16 cellular contexts compared by ENCODE assay signal in genomic region chr20:63548542-63548941, GRCh38. TPM values are rescaled to one million over a fixed set of nuclear protein-coding genes. Genes with fewer than 3 reads are reported as not detected.
DNase-seq lines count a peak whose midpoint lies in the region; ATAC-seq, FAIRE-seq and TF ChIP-seq lines count a peak whose summit lies in the region.
"Had no signal": no experiment of that assay in that cellular context is flagged by ENCODE, and none has a peak within 500 bp of the region (broad histone marks: within the 10 kb centered on the region; RNA-seq: fewer than 3 reads in every experiment).

No MANE protein-coding gene starts in this region.

- peaks cover 28 to 62% of the 10 kb centered on the region in 2 experiments for H3K27me3 ChIP-seq in HepG2 (ENCODE audit: control insufficient read depth in 1 of 2, insufficient read depth in 2 of 2, low read length in 2 of 2)
- H3K27me3 ChIP-seq in right lobe of liver = no peaks in the 10 kb centered on the region
- H3K27me3 ChIP-seq: MG63 had no signal

- DNase-seq in HepG2 (ENCODE audit: low spot score) (no peak), right lobe of liver (no peak), MV-4-11 (lab: John Stamatoyannopoulos, UW) (no peak)
- DNase-seq: C1 segment of cervical spinal cord, EL, NCI-H1105, NCI-H1694 treated with DMSO at 0.1 percent for 48 hours, NCI-H345, NCI-H526 treated with DMSO at 0.1 percent for 48 hours, OCI-M1 had no signal

- H3K9me3 ChIP-seq in HepG2 (ENCODE audit: low read length) (no peaks in the 10 kb centered on the region), right lobe of liver (no peaks in the 10 kb centered on the region)
- H3K9me3 ChIP-seq: MG63 had no signal

- H3K4me2 ChIP-seq in HepG2 (ENCODE audit: low read depth, low read length) = no peak overlapping the region

- TF ChIP-seq POLR2A in HepG2 (IDR thresholded peaks at IDR 0.05; ENCODE audit: insufficient read depth in 1 of 2, low read depth in 2 of 2, low read length in 2 of 2) = no peak
- no peak for TF ChIP-seq POLR2A in right lobe of liver (IDR thresholded peaks at IDR 0.05)

- H3K27ac ChIP-seq in HepG2 (ENCODE audit: extremely low read length, insufficient read depth, low read length) = no peak overlapping the region
- H3K27ac ChIP-seq in right lobe of liver = no peak overlapping the region
- H3K27ac ChIP-seq: 22Rv1, HL-60 had no signal

- POLR2A ChIA-PET in HepG2 (lab: Yijun Ruan, JAX) = no interaction called here

- CTCF ChIA-PET in HepG2 (lab: Yijun Ruan, JAX; ENCODE audit: low intra/inter-chr PET ratio, low total read pairs) = no interaction called here

- H2AFZ ChIP-seq in HepG2 (ENCODE audit: low read length) = no peak overlapping the region

- BruUV-seq in HepG2 (replicated peaks; lab: Mats Ljungman, UMichigan) = no TSS peak

- 35% methylated on average over 11 of the region's 11 CpGs for WGBS in HepG2 (ENCODE audit: low lambda C conversion rate)
- WGBS in right lobe of liver (ENCODE audit: insufficient coverage, low coverage, low lambda C conversion rate, missing lambda C conversion rate) = 29% methylated on average over 6 of the region's 11 CpGs

- FAIRE-seq in HepG2 (lab: Jason Lieb, UNC) = no peak

- in situ Hi-C loops in HepG2 (cut with HindIII; ENCODE audit: extremely low pct_ligation_motif_present, low pct_unique_long_range_greater_than_20kb) = no loop called here

- no peaks in the 10 kb centered on the region for H3K79me2 ChIP-seq in HepG2 (ENCODE audit: insufficient read depth, low read length)

- H3K4me1 ChIP-seq in HepG2 (ENCODE audit: insufficient read depth, low read length) = peaks cover 26% of the 10 kb centered on the region
- no peaks in the 10 kb centered on the region for H3K4me1 ChIP-seq in right lobe of liver

- H3K9ac ChIP-seq in HepG2 (ENCODE audit: insufficient read depth, low read depth, low read length) = no peak overlapping the region

- H4K20me1 ChIP-seq in HepG2 (ENCODE audit: insufficient read depth, low read length) = no peaks in the 10 kb centered on the region; the same call in 1 of the 2 replicates

- TF ChIP-seq EP300 in HepG2 (IDR thresholded peaks at IDR 0.05; ENCODE audit: low read depth in 2 of 2, low read length in 2 of 2) (no peak), HepG2 (CRISPR knock-in tag; IDR thresholded peaks at IDR 0.05; ENCODE audit: borderline replicate concordance) (no peak)

- TF ChIP-seq RAD21 in HepG2 (CRISPR knock-in tag; IDR thresholded peaks at IDR 0.05) = no peak

- intact Hi-C loops in HepG2 (cut with micrococcal nuclease; ENCODE audit: unreplicated experiment) = no loop called here
- intact Hi-C loops in right lobe of liver (cut with DNase I) = loop anchor here in 1 of 2 donors (10.0 kb wide), 1 partner anchor 426 kb away; the partner anchor contains the start of gene SAMD10

- TF ChIP-seq CTCF in HepG2 (CRISPR knock-in tag; IDR thresholded peaks at IDR 0.05) (no peak), right lobe of liver (IDR thresholded peaks at IDR 0.05) (no peak)

- no peak for ATAC-seq in HepG2
- no peak for ATAC-seq in right lobe of liver
- ATAC-seq in HG03442 (IDR thresholded peaks at IDR 0.05; ENCODE audit: unreplicated experiment) = no peak

- H3K4me3 ChIP-seq in HepG2 (replicated peaks in 1 of 3; ENCODE audit: insufficient read depth in 1 of 3, low read depth in 2 of 3, low read length in 3 of 3) (no peak overlapping the region), right lobe of liver (no peak overlapping the region)
- H3K4me3 ChIP-seq: MG63 had no signal

- no peaks in the 10 kb centered on the region for H3K36me3 ChIP-seq in HepG2 (replicated peaks in 1 of 2; ENCODE audit: control insufficient read depth in 1 of 2, insufficient read depth in 2 of 2, low read length in 2 of 2)
- H3K36me3 ChIP-seq in right lobe of liver = no peaks in the 10 kb centered on the region
- H3K36me3 ChIP-seq: MG63 had no signal

RNA-seq across cellular contexts. Expression of gene SRMS, which starts 1.0 kb away (rescaled TPM):
- not detected in 2 replicates for total RNA-seq in HepG2 (2016; rRNA removed; fragmentation: Illumina TruSeq; extraction: Trizol)
- not detected in 2 replicates for total RNA-seq in HepG2 (2016; cell fraction: cytosol; rRNA removed; fragmentation: Illumina TruSeq; extraction: Trizol; ENCODE audit: low read depth)
- not detected in 2 replicates for total RNA-seq in HepG2 (2016; cell fraction: insoluble cytoplasmic fraction; rRNA removed; fragmentation: Illumina TruSeq; extraction: Trizol)
- total RNA-seq in HepG2 (2016; cell fraction: membrane; rRNA removed; fragmentation: Illumina TruSeq; extraction: Trizol) = not detected in 2 replicates
- total RNA-seq in HepG2 (2016; cell fraction: nucleus; rRNA removed; fragmentation: Illumina TruSeq; extraction: Trizol) = not detected in 2 replicates
- polyA plus RNA-seq in HepG2 (2011; rRNA removed) = 0.09 TPM in 1 of 2 replicates, not detected in the other
- not detected in 2 replicates for polyA plus RNA-seq in HepG2 (2011; cell fraction: cytosol; rRNA removed)
- 0.10 and 0.37 TPM in 2 replicates for polyA plus RNA-seq in HepG2 (2011; cell fraction: nucleus; rRNA removed)
- 0.17 TPM in 1 of 2 replicates, not detected in the other for polyA plus RNA-seq in HepG2 (2012)
- not detected in 2 replicates for polyA plus RNA-seq in HepG2 (2016; cell fraction: cytosol; fragmentation: Illumina TruSeq; extraction: Trizol; ENCODE audit: low read depth)
- polyA plus RNA-seq in HepG2 (2016; cell fraction: insoluble cytoplasmic fraction; fragmentation: Illumina TruSeq; extraction: Trizol; ENCODE audit: low read depth) = not detected in 2 replicates
- polyA plus RNA-seq in HepG2 (2016; cell fraction: membrane; fragmentation: Illumina TruSeq; extraction: Trizol; ENCODE audit: low read depth) = not detected in 2 replicates
- not detected in 2 replicates for polyA plus RNA-seq in HepG2 (2016; cell fraction: nucleus; fragmentation: Illumina TruSeq; extraction: Trizol; ENCODE audit: insufficient read depth, low read depth)
- polyA minus RNA-seq in HepG2 (2011; rRNA and poly(A)+ RNA removed; ENCODE audit: low replicate concordance) = 0.28 TPM in 1 of 2 replicates, not detected in the other
- polyA minus RNA-seq in HepG2 (2011; cell fraction: cytosol; rRNA and poly(A)+ RNA removed) = not detected in 2 replicates
- not detected in 2 replicates for polyA minus RNA-seq in HepG2 (2011; cell fraction: nucleus; rRNA and poly(A)+ RNA removed)
- total RNA-seq in right lobe of liver = not detected
- total RNA-seq: H4, SK-MEL-5 had no signal

RNA-seq across cellular contexts. Expression of gene FNDC11, which starts 5.4 kb away (rescaled TPM):
- total RNA-seq in HepG2 (2016; rRNA removed; fragmentation: Illumina TruSeq; extraction: Trizol) (not detected in 2 replicates), right lobe of liver (not detected)
- total RNA-seq in HepG2 (2016; cell fraction: cytosol; rRNA removed; fragmentation: Illumina TruSeq; extraction: Trizol; ENCODE audit: low read depth) = not detected in 2 replicates
- not detected in 2 replicates for total RNA-seq in HepG2 (2016; cell fraction: insoluble cytoplasmic fraction; rRNA removed; fragmentation: Illumina TruSeq; extraction: Trizol)
- not detected in 2 replicates for total RNA-seq in HepG2 (2016; cell fraction: membrane; rRNA removed; fragmentation: Illumina TruSeq; extraction: Trizol)
- not detected in 2 replicates for total RNA-seq in HepG2 (2016; cell fraction: nucleus; rRNA removed; fragmentation: Illumina TruSeq; extraction: Trizol)
- 0.07 and 0.13 TPM in 2 replicates for polyA plus RNA-seq in HepG2 (2011; rRNA removed)
- 0.19 and 0.23 TPM in 2 replicates for polyA plus RNA-seq in HepG2 (2011; cell fraction: cytosol; rRNA removed)
- polyA plus RNA-seq in HepG2 (2011; cell fraction: nucleus; rRNA removed) = 0.45 and 0.48 TPM in 2 replicates
- polyA plus RNA-seq in HepG2 (2012) = 0.05 TPM in 1 of 2 replicates, not detected in the other
- not detected in 2 replicates for polyA plus RNA-seq in HepG2 (2016; cell fraction: cytosol; fragmentation: Illumina TruSeq; extraction: Trizol; ENCODE audit: low read depth)
- polyA plus RNA-seq in HepG2 (2016; cell fraction: insoluble cytoplasmic fraction; fragmentation: Illumina TruSeq; extraction: Trizol; ENCODE audit: low read depth) = not detected in 2 replicates
- polyA plus RNA-seq in HepG2 (2016; cell fraction: membrane; fragmentation: Illumina TruSeq; extraction: Trizol; ENCODE audit: low read depth) = not detected in 2 replicates
- not detected in 2 replicates for polyA plus RNA-seq in HepG2 (2016; cell fraction: nucleus; fragmentation: Illumina TruSeq; extraction: Trizol; ENCODE audit: insufficient read depth, low read depth)
- 0.10 and 0.84 TPM in 2 replicates for polyA minus RNA-seq in HepG2 (2011; rRNA and poly(A)+ RNA removed; ENCODE audit: low replicate concordance)
- not detected in 2 replicates for polyA minus RNA-seq in HepG2 (2011; cell fraction: cytosol; rRNA and poly(A)+ RNA removed)
- not detected in 2 replicates for polyA minus RNA-seq in HepG2 (2011; cell fraction: nucleus; rRNA and poly(A)+ RNA removed)
- total RNA-seq: H4, SK-MEL-5 had no signal

RNA-seq across cellular contexts. Expression of gene PTK6, which starts 11.4 kb away (rescaled TPM):
- total RNA-seq in HepG2 (2016; rRNA removed; fragmentation: Illumina TruSeq; extraction: Trizol) = not detected in 2 replicates
- not detected in 2 replicates for total RNA-seq in HepG2 (2016; cell fraction: cytosol; rRNA removed; fragmentation: Illumina TruSeq; extraction: Trizol; ENCODE audit: low read depth)
- not detected in 2 replicates for total RNA-seq in HepG2 (2016; cell fraction: insoluble cytoplasmic fraction; rRNA removed; fragmentation: Illumina TruSeq; extraction: Trizol)
- total RNA-seq in HepG2 (2016; cell fraction: membrane; rRNA removed; fragmentation: Illumina TruSeq; extraction: Trizol) = not detected in 2 replicates
- total RNA-seq in HepG2 (2016; cell fraction: nucleus; rRNA removed; fragmentation: Illumina TruSeq; extraction: Trizol) = not detected in 2 replicates
- 0.07 and 0.08 TPM in 2 replicates for polyA plus RNA-seq in HepG2 (2011; rRNA removed)
- 0.05 and 0.08 TPM in 2 replicates for polyA plus RNA-seq in HepG2 (2011; cell fraction: cytosol; rRNA removed)
- polyA plus RNA-seq in HepG2 (2011; cell fraction: nucleus; rRNA removed) = 0.27 and 0.42 TPM in 2 replicates
- polyA plus RNA-seq in HepG2 (2012) = 0.09 and 0.11 TPM in 2 replicates
- not detected in 2 replicates for polyA plus RNA-seq in HepG2 (2016; cell fraction: cytosol; fragmentation: Illumina TruSeq; extraction: Trizol; ENCODE audit: low read depth)
- not detected in 2 replicates for polyA plus RNA-seq in HepG2 (2016; cell fraction: insoluble cytoplasmic fraction; fragmentation: Illumina TruSeq; extraction: Trizol; ENCODE audit: low read depth)
- not detected in 2 replicates for polyA plus RNA-seq in HepG2 (2016; cell fraction: membrane; fragmentation: Illumina TruSeq; extraction: Trizol; ENCODE audit: low read depth)
- polyA plus RNA-seq in HepG2 (2016; cell fraction: nucleus; fragmentation: Illumina TruSeq; extraction: Trizol; ENCODE audit: insufficient read depth, low read depth) = not detected in 2 replicates
- 0.18 and 9.4 TPM in 2 replicates for polyA minus RNA-seq in HepG2 (2011; rRNA and poly(A)+ RNA removed; ENCODE audit: low replicate concordance)
- not detected in 2 replicates for polyA minus RNA-seq in HepG2 (2011; cell fraction: cytosol; rRNA and poly(A)+ RNA removed)
- polyA minus RNA-seq in HepG2 (2011; cell fraction: nucleus; rRNA and poly(A)+ RNA removed) = 0.12 and 0.13 TPM in 2 replicates
- total RNA-seq in right lobe of liver = 10 to 100 TPM in 1 of 6 experiments, 1 to 10 TPM in 3, under 1 TPM in 2; 0.78 to 11.0 (median 3.6) TPM
- total RNA-seq: H4, SK-MEL-5 had no signal

RNA-seq across cellular contexts. Expression of gene HELZ2, which starts 25.5 kb away (rescaled TPM):
- 8.4 and 10.1 TPM in 2 replicates for total RNA-seq in HepG2 (2016; rRNA removed; fragmentation: Illumina TruSeq; extraction: Trizol)
- 1.7 and 2.1 TPM in 2 replicates for total RNA-seq in HepG2 (2016; cell fraction: cytosol; rRNA removed; fragmentation: Illumina TruSeq; extraction: Trizol; ENCODE audit: low read depth)
- 6.8 and 10.0 TPM in 2 replicates for total RNA-seq in HepG2 (2016; cell fraction: insoluble cytoplasmic fraction; rRNA removed; fragmentation: Illumina TruSeq; extraction: Trizol)
- total RNA-seq in HepG2 (2016; cell fraction: membrane; rRNA removed; fragmentation: Illumina TruSeq; extraction: Trizol) = 2.8 and 4.3 TPM in 2 replicates
- 12.8 and 18.4 TPM in 2 replicates for total RNA-seq in HepG2 (2016; cell fraction: nucleus; rRNA removed; fragmentation: Illumina TruSeq; extraction: Trizol)
- 9.6 and 16.1 TPM in 2 replicates for polyA plus RNA-seq in HepG2 (2011; rRNA removed)
- 4.5 and 6.0 TPM in 2 replicates for polyA plus RNA-seq in HepG2 (2011; cell fraction: cytosol; rRNA removed)
- 39.6 and 48.2 TPM in 2 replicates for polyA plus RNA-seq in HepG2 (2011; cell fraction: nucleus; rRNA removed)
- 12.3 and 14.4 TPM in 2 replicates for polyA plus RNA-seq in HepG2 (2012)
- 0.26 and 0.46 TPM in 2 replicates for polyA plus RNA-seq in HepG2 (2016; cell fraction: cytosol; fragmentation: Illumina TruSeq; extraction: Trizol; ENCODE audit: low read depth)
- 5.2 and 6.9 TPM in 2 replicates for polyA plus RNA-seq in HepG2 (2016; cell fraction: insoluble cytoplasmic fraction; fragmentation: Illumina TruSeq; extraction: Trizol; ENCODE audit: low read depth)
- polyA plus RNA-seq in HepG2 (2016; cell fraction: membrane; fragmentation: Illumina TruSeq; extraction: Trizol; ENCODE audit: low read depth) = 0.43 and 0.84 TPM in 2 replicates
- 17.4 and 18.8 TPM in 2 replicates for polyA plus RNA-seq in HepG2 (2016; cell fraction: nucleus; fragmentation: Illumina TruSeq; extraction: Trizol; ENCODE audit: insufficient read depth, low read depth)
- polyA minus RNA-seq in HepG2 (2011; rRNA and poly(A)+ RNA removed; ENCODE audit: low replicate concordance) = 33.2 and 74.9 TPM in 2 replicates
- 41.7 and 42.0 TPM in 2 replicates for polyA minus RNA-seq in HepG2 (2011; cell fraction: cytosol; rRNA and poly(A)+ RNA removed)
- polyA minus RNA-seq in HepG2 (2011; cell fraction: nucleus; rRNA and poly(A)+ RNA removed) = 35.3 and 47.0 TPM in 2 replicates
- 10 to 100 TPM; 14.8 to 30.3 (median 24.1) TPM for total RNA-seq in right lobe of liver

RNA-seq across cellular contexts. Expression of gene PPDPF, which starts 28.0 kb away (rescaled TPM):
- total RNA-seq in HepG2 (2016; rRNA removed; fragmentation: Illumina TruSeq; extraction: Trizol) (6.0 and 7.0 TPM in 2 replicates), right lobe of liver (10 to 100 TPM; 50.2 to 99.4 (median 76.7) TPM)
- total RNA-seq in HepG2 (2016; cell fraction: cytosol; rRNA removed; fragmentation: Illumina TruSeq; extraction: Trizol; ENCODE audit: low read depth) = 21.9 and 23.8 TPM in 2 replicates
- 4.3 and 5.4 TPM in 2 replicates for total RNA-seq in HepG2 (2016; cell fraction: insoluble cytoplasmic fraction; rRNA removed; fragmentation: Illumina TruSeq; extraction: Trizol)
- total RNA-seq in HepG2 (2016; cell fraction: membrane; rRNA removed; fragmentation: Illumina TruSeq; extraction: Trizol) = 16.4 and 22.5 TPM in 2 replicates
- total RNA-seq in HepG2 (2016; cell fraction: nucleus; rRNA removed; fragmentation: Illumina TruSeq; extraction: Trizol) = 5.4 and 6.2 TPM in 2 replicates
- 1.8 and 2.2 TPM in 2 replicates for polyA plus RNA-seq in HepG2 (2011; rRNA removed)
- 2.4 and 6.2 TPM in 2 replicates for polyA plus RNA-seq in HepG2 (2011; cell fraction: cytosol; rRNA removed)
- 6.3 and 9.5 TPM in 2 replicates for polyA plus RNA-seq in HepG2 (2011; cell fraction: nucleus; rRNA removed)
- 12.0 and 18.6 TPM in 2 replicates for polyA plus RNA-seq in HepG2 (2012)
- polyA plus RNA-seq in HepG2 (2016; cell fraction: cytosol; fragmentation: Illumina TruSeq; extraction: Trizol; ENCODE audit: low read depth) = 606 and 718 TPM in 2 replicates
- 42.4 and 57.7 TPM in 2 replicates for polyA plus RNA-seq in HepG2 (2016; cell fraction: insoluble cytoplasmic fraction; fragmentation: Illumina TruSeq; extraction: Trizol; ENCODE audit: low read depth)
- polyA plus RNA-seq in HepG2 (2016; cell fraction: membrane; fragmentation: Illumina TruSeq; extraction: Trizol; ENCODE audit: low read depth) = 288 and 295 TPM in 2 replicates
- 40.1 and 40.2 TPM in 2 replicates for polyA plus RNA-seq in HepG2 (2016; cell fraction: nucleus; fragmentation: Illumina TruSeq; extraction: Trizol; ENCODE audit: insufficient read depth, low read depth)
- polyA minus RNA-seq in HepG2 (2011; rRNA and poly(A)+ RNA removed; ENCODE audit: low replicate concordance) = 8.4 and 13.9 TPM in 2 replicates
- polyA minus RNA-seq in HepG2 (2011; cell fraction: cytosol; rRNA and poly(A)+ RNA removed) = 15.8 and 39.4 TPM in 2 replicates
- polyA minus RNA-seq in HepG2 (2011; cell fraction: nucleus; rRNA and poly(A)+ RNA removed) = 4.5 and 4.8 TPM in 2 replicates
